8 cellular contexts compared by ENCODE assay signal in genomic region chr15:25437751-25438600, GRCh38. TPM values are rescaled to one million over a fixed set of nuclear protein-coding genes. Genes with fewer than 3 reads are reported as not detected.
A peak's percentile ranks its signal among the peaks of the same experiment; 100 is the strongest.
DNase-seq lines count a peak whose midpoint lies in the region; ATAC-seq and TF ChIP-seq lines count a peak whose summit lies in the region.

No MANE protein-coding gene starts in this region.

- no peak overlapping the region for H3K23ac ChIP-seq in H9 (ENCODE audit: insufficient read length, low read depth, low read length)

- H2BK15ac ChIP-seq in H9 (ENCODE audit: low read depth, low read length): no peak overlapping the region

- H3K23me2 ChIP-seq in H9 (ENCODE audit: insufficient read length, low read depth, low read length, poor library complexity, severe bottlenecking): peaks cover 8% of the 10 kb centered on the region

- H3T11ph ChIP-seq in H9 (ENCODE audit: low read length): no peak overlapping the region

- peak overlapping the region; percentile 71 for H3K4me2 ChIP-seq in H9 (ENCODE audit: insufficient read depth, insufficient read length, low read length)

- H2BK5ac ChIP-seq in H9 (ENCODE audit: insufficient read length, low read length): no peak overlapping the region

- no peak overlapping the region for H3K18ac ChIP-seq in H9 (ENCODE audit: insufficient read length, low read depth, low read length)

- H3K4me1 Mint-ChIP-seq in H9: peaks cover 27 to 29% of the 10 kb centered on the region in 2 experiments
- peaks cover 30% of the 10 kb centered on the region for H3K4me1 Mint-ChIP-seq in central memory CD8-positive, alpha-beta T cell

- H3K36me3 ChIP-seq in MG63: peaks cover 26% of the 10 kb centered on the region

- ATAC-seq in activated CD4-positive, CD25-positive, alpha-beta regulatory T cell treated with anti-CD3 and anti-CD28 coated beads, Interleukin-2, amount 50 U/mL, for 24 hours: peak; percentile 11 to 21
- peak; percentile 17 for ATAC-seq in central memory CD8-positive, alpha-beta T cell (replicated peaks; ENCODE audit: extremely low read depth, poor library complexity, severe bottlenecking)

- no peak overlapping the region for H4K8ac ChIP-seq in H9 (replicated peaks; ENCODE audit: insufficient read length, low read depth, low read length)

- peak overlapping the region; percentile 99 for H3K4me3 ChIP-seq in MG63

- no peaks in the 10 kb centered on the region for H3K27me3 Mint-ChIP-seq in H9 (ENCODE audit: low read depth)
- H3K27me3 Mint-ChIP-seq in central memory CD8-positive, alpha-beta T cell: no peaks in the 10 kb centered on the region

- H4K91ac ChIP-seq in H9 (ENCODE audit: insufficient read length, low read depth, low read length): no peak overlapping the region

- H3K4me1 ChIP-seq in H9 (ENCODE audit: insufficient read depth, low read length): no peaks in the 10 kb centered on the region

- H3K56ac ChIP-seq in H9 (ENCODE audit: insufficient read length, low read depth, low read length): no peak overlapping the region

- H3K79me2 ChIP-seq in H9 (ENCODE audit: insufficient read depth, low read length): peaks cover 38% of the 10 kb centered on the region; the same call in 1 of the 2 replicates

- no peak overlapping the region for H3K4ac ChIP-seq in H9 (ENCODE audit: low read depth, low read length)

- no peak overlapping the region for H4K5ac ChIP-seq in H9 (ENCODE audit: insufficient read length, low read depth, low read length)

- no peak overlapping the region for H2BK12ac ChIP-seq in H9 (ENCODE audit: insufficient read length, low read depth, low read length)

- peak overlapping the region; percentile 90 for H3K9ac ChIP-seq in H9 (ENCODE audit: extremely low read depth, insufficient read length, low read length)

- H2BK120ac ChIP-seq in H9 (ENCODE audit: low read depth, low read length, poor library complexity, severe bottlenecking): no peak overlapping the region

- no peaks in the 10 kb centered on the region for H3K9me3 Mint-ChIP-seq in H9
- H3K9me3 Mint-ChIP-seq in central memory CD8-positive, alpha-beta T cell: no peaks in the 10 kb centered on the region

- peak overlapping the region; percentile 87 to 98 (median 94); a peak in 5 of 7 replicates for H3K27ac Mint-ChIP-seq in H9
- H3K27ac Mint-ChIP-seq in central memory CD8-positive, alpha-beta T cell (ENCODE audit: low read depth): peak overlapping the region; percentile 74

- WGBS in H9 (ENCODE audit: extremely low coverage, insufficient read length, low lambda C conversion rate): no CpG with 5 or more reads among the region's 68 CpGs

- H3K14ac ChIP-seq in H9 (ENCODE audit: insufficient read depth, low read length): peak overlapping the region; percentile 98

- H2AK5ac ChIP-seq in H9 (ENCODE audit: insufficient read length, low read length): no peak overlapping the region

- H3K9me3 ChIP-seq in H9 (ENCODE audit: control insufficient read depth, low read depth, low read length): no peaks in the 10 kb centered on the region
- peaks cover 3% of the 10 kb centered on the region; the same call in 1 of the 2 replicates for H3K9me3 ChIP-seq in MG63

- DNase-seq in H9: peak; percentile 61
- DNase-seq in MG63: peak; percentile 51
- peak; percentile 22 to 30 for DNase-seq in central memory CD8-positive, alpha-beta T cell (ENCODE audit: low spot score in 2 of 2)
- DNase-seq in stimulated activated CD4-positive, alpha-beta T cell treated with anti-CD3 and anti-CD28 coated beads, Interleukin-2, amount 100 ng/mL, for 24 hours: peak; percentile 57 to 66
- no peak for DNase-seq in NCI-H2107 treated with DMSO at 0.1 percent for 48 hours (lab: John Stamatoyannopoulos, UW; ENCODE audit: unreplicated experiment)

- no peaks in the 10 kb centered on the region for H3K79me1 ChIP-seq in H9 (ENCODE audit: insufficient read depth, low read depth, low read length, poor library complexity, severe bottlenecking)

- H3K27ac ChIP-seq in H9 (ENCODE audit: insufficient read length, low read depth, low read length): no peak overlapping the region
- peak overlapping the region; percentile 88 for H3K27ac ChIP-seq in layer of hippocampus (ENCODE audit: low read depth, low read length)

- TF ChIP-seq CTCF in GM12873 (IDR thresholded peaks at IDR 0.05; ENCODE audit: insufficient read depth, low read depth, low read length, missing control alignments) (peak; percentile 48), H9 (conservative IDR thresholded peaks at IDR 0.05) (peak; percentile 56)

- H3K36me3 Mint-ChIP-seq in H9 (ENCODE audit: insufficient read depth in 1 of 3, low read depth in 3 of 3): no peaks in the 10 kb centered on the region; a peak in 1 of 7 replicates
- H3K36me3 Mint-ChIP-seq in central memory CD8-positive, alpha-beta T cell (ENCODE audit: insufficient read depth): peaks cover 12% of the 10 kb centered on the region

- no peaks in the 10 kb centered on the region for H4K20me1 ChIP-seq in H9 (ENCODE audit: control insufficient read depth, insufficient read depth, insufficient read length)

- H3K4me3 Mint-ChIP-seq in H9: peak overlapping the region; percentile 93 to 97
- peak overlapping the region; percentile 84 for H3K4me3 Mint-ChIP-seq in central memory CD8-positive, alpha-beta T cell

- H2BK20ac ChIP-seq in H9 (ENCODE audit: low read depth, low read length, poor library complexity, severe bottlenecking): no peak overlapping the region

- H2AFZ ChIP-seq in H9 (ENCODE audit: low read length): no peak overlapping the region

- H3K27me3 ChIP-seq in H9 (ENCODE audit: insufficient read depth, low read length): no peaks in the 10 kb centered on the region
- H3K27me3 ChIP-seq in MG63: no peaks in the 10 kb centered on the region
- no peaks in the 10 kb centered on the region for H3K27me3 ChIP-seq in layer of hippocampus (ENCODE audit: control insufficient read depth, insufficient read depth, low read length)

RNA-seq across cellular contexts. Expression of gene UBE3A, which starts 0.8 kb away (rescaled TPM):
- total RNA-seq in H9 (2021): 108 and 109 TPM in 2 replicates
- total RNA-seq in MG63 (2014; rRNA removed; shearing (Covaris generic); ENCODE audit: low replicate concordance): 42.3 and 53.4 TPM in 2 replicates
